1 cellular context compared by ENCODE assay signal in the genomic region with DNA sequence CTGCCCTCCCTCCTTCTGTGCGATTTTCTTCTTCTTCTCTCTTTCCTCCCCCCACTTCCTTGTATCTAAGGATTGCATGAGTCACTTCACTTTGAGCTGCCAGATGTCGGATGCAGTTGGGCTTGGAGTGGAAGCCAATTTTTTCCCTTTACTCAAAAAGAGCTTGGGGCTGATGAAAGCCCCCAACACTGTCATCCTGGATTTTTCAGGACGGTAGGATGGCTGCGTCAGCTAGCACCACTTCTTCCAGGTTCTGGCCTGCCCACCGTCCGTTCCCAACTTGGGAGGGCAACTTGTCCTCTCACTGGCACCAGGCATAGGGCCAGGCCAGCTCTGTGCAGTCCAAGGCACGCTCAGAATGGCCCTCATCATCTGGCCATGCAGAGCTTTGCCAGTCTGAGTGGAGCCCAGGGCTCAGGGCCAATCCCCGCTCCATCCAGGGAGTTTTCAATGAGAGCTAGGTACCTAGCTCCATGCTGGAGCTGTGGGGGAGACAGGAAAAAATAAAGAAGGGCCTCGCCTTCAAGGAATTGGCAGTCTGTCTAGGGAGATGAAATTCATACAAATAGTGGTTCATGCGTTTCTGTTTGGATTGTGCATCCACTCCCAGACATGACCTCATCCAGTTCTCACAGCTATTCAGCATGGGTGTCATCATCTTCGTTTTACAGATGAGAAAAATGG.
TF ChIP-seq lines count a peak whose summit lies in the region.

No MANE protein-coding gene starts in this region.

TF ChIP-seq in GM23338, 12 proteins besides CTCF, POLR2A, EP300 and RAD21 (continued from another document):
- TF ChIP-seq, protein P1, sequence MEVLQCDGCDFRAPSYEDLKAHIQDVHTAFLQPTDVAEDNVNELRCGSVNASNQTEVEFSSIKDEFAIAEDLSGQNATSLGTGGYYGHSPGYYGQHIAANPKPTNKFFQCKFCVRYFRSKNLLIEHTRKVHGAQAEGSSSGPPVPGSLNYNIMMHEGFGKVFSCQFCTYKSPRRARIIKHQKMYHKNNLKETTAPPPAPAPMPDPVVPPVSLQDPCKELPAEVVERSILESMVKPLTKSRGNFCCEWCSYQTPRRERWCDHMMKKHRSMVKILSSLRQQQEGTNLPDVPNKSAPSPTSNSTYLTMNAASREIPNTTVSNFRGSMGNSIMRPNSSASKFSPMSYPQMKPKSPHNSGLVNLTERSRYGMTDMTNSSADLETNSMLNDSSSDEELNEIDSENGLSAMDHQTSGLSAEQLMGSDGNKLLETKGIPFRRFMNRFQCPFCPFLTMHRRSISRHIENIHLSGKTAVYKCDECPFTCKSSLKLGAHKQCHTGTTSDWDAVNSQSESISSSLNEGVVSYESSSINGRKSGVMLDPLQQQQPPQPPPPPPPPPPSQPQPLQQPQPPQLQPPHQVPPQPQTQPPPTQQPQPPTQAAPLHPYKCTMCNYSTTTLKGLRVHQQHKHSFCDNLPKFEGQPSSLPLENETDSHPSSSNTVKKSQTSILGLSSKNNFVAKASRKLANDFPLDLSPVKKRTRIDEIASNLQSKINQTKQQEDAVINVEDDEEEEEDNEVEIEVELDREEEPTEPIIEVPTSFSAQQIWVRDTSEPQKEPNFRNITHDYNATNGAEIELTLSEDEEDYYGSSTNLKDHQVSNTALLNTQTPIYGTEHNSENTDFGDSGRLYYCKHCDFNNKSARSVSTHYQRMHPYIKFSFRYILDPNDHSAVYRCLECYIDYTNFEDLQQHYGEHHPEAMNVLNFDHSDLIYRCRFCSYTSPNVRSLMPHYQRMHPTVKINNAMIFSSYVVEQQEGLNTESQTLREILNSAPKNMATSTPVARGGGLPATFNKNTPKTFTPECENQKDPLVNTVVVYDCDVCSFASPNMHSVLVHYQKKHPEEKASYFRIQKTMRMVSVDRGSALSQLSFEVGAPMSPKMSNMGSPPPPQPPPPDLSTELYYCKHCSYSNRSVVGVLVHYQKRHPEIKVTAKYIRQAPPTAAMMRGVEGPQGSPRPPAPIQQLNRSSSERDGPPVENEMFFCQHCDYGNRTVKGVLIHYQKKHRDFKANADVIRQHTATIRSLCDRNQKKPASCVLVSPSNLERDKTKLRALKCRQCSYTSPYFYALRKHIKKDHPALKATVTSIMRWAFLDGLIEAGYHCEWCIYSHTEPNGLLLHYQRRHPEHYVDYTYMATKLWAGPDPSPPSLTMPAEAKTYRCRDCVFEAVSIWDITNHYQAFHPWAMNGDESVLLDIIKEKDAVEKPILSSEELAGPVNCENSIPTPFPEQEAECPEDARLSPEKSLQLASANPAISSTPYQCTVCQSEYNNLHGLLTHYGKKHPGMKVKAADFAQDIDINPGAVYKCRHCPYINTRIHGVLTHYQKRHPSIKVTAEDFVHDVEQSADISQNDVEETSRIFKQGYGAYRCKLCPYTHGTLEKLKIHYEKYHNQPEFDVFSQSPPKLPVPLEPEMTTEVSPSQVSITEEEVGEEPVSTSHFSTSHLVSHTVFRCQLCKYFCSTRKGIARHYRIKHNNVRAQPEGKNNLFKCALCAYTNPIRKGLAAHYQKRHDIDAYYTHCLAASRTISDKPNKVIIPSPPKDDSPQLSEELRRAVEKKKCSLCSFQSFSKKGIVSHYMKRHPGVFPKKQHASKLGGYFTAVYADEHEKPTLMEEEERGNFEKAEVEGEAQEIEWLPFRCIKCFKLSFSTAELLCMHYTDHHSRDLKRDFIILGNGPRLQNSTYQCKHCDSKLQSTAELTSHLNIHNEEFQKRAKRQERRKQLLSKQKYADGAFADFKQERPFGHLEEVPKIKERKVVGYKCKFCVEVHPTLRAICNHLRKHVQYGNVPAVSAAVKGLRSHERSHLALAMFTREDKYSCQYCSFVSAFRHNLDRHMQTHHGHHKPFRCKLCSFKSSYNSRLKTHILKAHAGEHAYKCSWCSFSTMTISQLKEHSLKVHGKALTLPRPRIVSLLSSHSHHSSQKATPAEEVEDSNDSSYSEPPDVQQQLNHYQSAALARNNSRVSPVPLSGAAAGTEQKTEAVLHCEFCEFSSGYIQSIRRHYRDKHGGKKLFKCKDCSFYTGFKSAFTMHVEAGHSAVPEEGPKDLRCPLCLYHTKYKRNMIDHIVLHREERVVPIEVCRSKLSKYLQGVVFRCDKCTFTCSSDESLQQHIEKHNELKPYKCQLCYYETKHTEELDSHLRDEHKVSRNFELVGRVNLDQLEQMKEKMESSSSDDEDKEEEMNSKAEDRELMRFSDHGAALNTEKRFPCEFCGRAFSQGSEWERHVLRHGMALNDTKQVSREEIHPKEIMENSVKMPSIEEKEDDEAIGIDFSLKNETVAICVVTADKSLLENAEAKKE (CRISPR knock-in tag; IDR thresholded peaks at IDR 0.05) = no peak
